ENCODE assay signal across 11 cellular contexts in genomic region chr15:59274126-59274970, GRCh38.
A peak's percentile ranks its signal among the peaks of the same experiment; 100 is the strongest.
DNase-seq lines count a peak whose midpoint lies in the region; ATAC-seq and TF ChIP-seq lines count a peak whose summit lies in the region.
"Had no signal": no experiment of that assay in that cellular context is flagged by ENCODE, and none has a peak within 500 bp of the region (broad histone marks: within the 10 kb centered on the region; RNA-seq: fewer than 3 reads in every experiment).

No MANE protein-coding gene starts in this region.

- peak overlapping the region in 1 of 3 donors; percentile 1 for H3K27ac Mint-ChIP-seq in CD4-positive, CD25-positive, alpha-beta regulatory T cell
- H3K27ac Mint-ChIP-seq in activated CD8-positive, alpha-beta T cell treated with anti-CD3 and anti-CD28 coated beads, Interleukin-2, amount 10 ng/mL, durations not matched to agents 7 days and 5 days, result peak overlapping the region; percentile 86
- H3K27ac Mint-ChIP-seq in chondrocyte (ENCODE audit: unreplicated experiment), result no peak overlapping the region
- H3K27ac Mint-ChIP-seq: naive thymus-derived CD8-positive, alpha-beta T cell had no signal

- H2BK5ac ChIP-seq in mesenchymal stem cell (ENCODE audit: low read depth, low read length, poor library complexity, severe bottlenecking), result no peak overlapping the region

- CTCF ChIA-PET in activated CD8-positive, alpha-beta T cell treated with anti-CD3 and anti-CD28 coated beads, Interleukin-2, amount 10 ng/mL, durations not matched to agents 7 days and 5 days (lab: Charles Lee), result interaction anchor here (0.9 kb wide), 1 partner anchor 21 kb away, joined by 3 read pairs; no protein-coding TSS in a partner anchor

- no peak overlapping the region for H3K14ac ChIP-seq in mesenchymal stem cell (ENCODE audit: low read length in 2 of 2)

- peaks cover 24% of the 10 kb centered on the region for H3K27me3 Mint-ChIP-seq in CD4-positive, CD25-positive, alpha-beta regulatory T cell
- H3K27me3 Mint-ChIP-seq in activated CD8-positive, alpha-beta T cell treated with anti-CD3 and anti-CD28 coated beads, Interleukin-2, amount 10 ng/mL, durations not matched to agents 7 days and 5 days (ENCODE audit: low read depth), result peaks cover 2% of the 10 kb centered on the region
- H3K27me3 Mint-ChIP-seq in chondrocyte (ENCODE audit: low read depth), result no peaks in the 10 kb centered on the region
- no peaks in the 10 kb centered on the region for H3K27me3 Mint-ChIP-seq in activated T-cell treated with anti-CD3 and anti-CD28 coated beads, Interleukin-2, amount 50 U/mL, for 4 hours (ENCODE audit: low read depth)

- peaks cover 3% of the 10 kb centered on the region for H3K4me1 ChIP-seq in CD4-positive, CD25-positive, alpha-beta regulatory T cell (ENCODE audit: control insufficient read depth, insufficient read depth, low read length, poor library complexity, severe bottlenecking)
- peaks cover 14% of the 10 kb centered on the region for H3K4me1 ChIP-seq in mesenchymal stem cell (ENCODE audit: control insufficient read depth, insufficient read depth, low read depth, low read length)

- peaks cover 37% of the 10 kb centered on the region for H3K79me1 ChIP-seq in mesenchymal stem cell (replicated peaks; ENCODE audit: low read length, poor library complexity, severe bottlenecking)

- no peak overlapping the region for H3K4ac ChIP-seq in mesenchymal stem cell (ENCODE audit: low read depth in 1 of 2, low read length in 2 of 2)

- no peak overlapping the region for H3K18ac ChIP-seq in mesenchymal stem cell (ENCODE audit: low read depth in 1 of 2, low read length in 2 of 2)

- H2BK12ac ChIP-seq in mesenchymal stem cell (ENCODE audit: low read length in 2 of 2), result no peak overlapping the region

- H3K4me2 ChIP-seq in mesenchymal stem cell (ENCODE audit: low read length, poor library complexity, severe bottlenecking), result no peak overlapping the region

- no peak overlapping the region for H2AFZ ChIP-seq in mesenchymal stem cell (ENCODE audit: low read depth, low read length)

- POLR2A ChIA-PET in activated CD8-positive, alpha-beta T cell treated with anti-CD3 and anti-CD28 coated beads, Interleukin-2, amount 10 ng/mL, durations not matched to agents 7 days and 5 days (lab: Charles Lee), result interaction anchor here (0.7 kb wide), 1 partner anchor 17 kb away, joined by 3 read pairs; no protein-coding TSS in a partner anchor

- H3K9me3 Mint-ChIP-seq in CD4-positive, CD25-positive, alpha-beta regulatory T cell, result no peaks in the 10 kb centered on the region
- H3K9me3 Mint-ChIP-seq in activated CD8-positive, alpha-beta T cell treated with anti-CD3 and anti-CD28 coated beads, Interleukin-2, amount 10 ng/mL, durations not matched to agents 7 days and 5 days (ENCODE audit: insufficient read depth), result no peaks in the 10 kb centered on the region
- H3K9me3 Mint-ChIP-seq in chondrocyte (ENCODE audit: low read depth), result no peaks in the 10 kb centered on the region
- no peaks in the 10 kb centered on the region for H3K9me3 Mint-ChIP-seq in activated T-cell treated with anti-CD3 and anti-CD28 coated beads, Interleukin-2, amount 50 U/mL, for 4 hours
- H3K9me3 Mint-ChIP-seq: naive thymus-derived CD8-positive, alpha-beta T cell had no signal

- peak in 1 of 3 donors; percentile 60 for DNase-seq in CD4-positive, CD25-positive, alpha-beta regulatory T cell
- DNase-seq in HT-29 (ENCODE audit: low spot score) (peak; percentile 86), mesenchymal stem cell (peak; percentile 70), DMS153 treated with DMSO at 0.1 percent for 48 hours (lab: John Stamatoyannopoulos, UW; ENCODE audit: unreplicated experiment) (no peak), chondrocyte (ENCODE audit: low spot score) (no peak)
- DNase-seq in activated CD8-positive, alpha-beta T cell treated with anti-CD3 and anti-CD28 coated beads, Interleukin-2, amount 10 ng/mL, durations not matched to agents 7 days and 5 days, result peak; percentile 54
- DNase-seq in activated T-cell treated with anti-CD3 and anti-CD28 coated beads, Interleukin-2, amount 50 U/mL, for 4 hours, result no peak
- DNase-seq: erythroblast; GOT3; naive thymus-derived CD8-positive, alpha-beta T cell had no signal

- no peak overlapping the region for H2BK15ac ChIP-seq in mesenchymal stem cell (ENCODE audit: low read depth, poor library complexity, severe bottlenecking)

- no peak for TF ChIP-seq CTCF in chondrocyte (IDR thresholded peaks at IDR 0.05)

- peak overlapping the region; percentile 7 for H2AK5ac ChIP-seq in mesenchymal stem cell (ENCODE audit: low read length, severe bottlenecking)

- no peak overlapping the region for H4K91ac ChIP-seq in mesenchymal stem cell (ENCODE audit: low read length)

- no peaks in the 10 kb centered on the region for H3K27me3 ChIP-seq in CD4-positive, CD25-positive, alpha-beta regulatory T cell (ENCODE audit: control insufficient read depth, insufficient read depth, low read length)
- H3K27me3 ChIP-seq in mesenchymal stem cell (ENCODE audit: control insufficient read depth in 1 of 2, insufficient read depth in 1 of 2, low read length in 2 of 2), result no peaks in the 10 kb centered on the region

- no peaks in the 10 kb centered on the region for H3K36me3 Mint-ChIP-seq in CD4-positive, CD25-positive, alpha-beta regulatory T cell
- peaks cover 37% of the 10 kb centered on the region for H3K36me3 Mint-ChIP-seq in activated CD8-positive, alpha-beta T cell treated with anti-CD3 and anti-CD28 coated beads, Interleukin-2, amount 10 ng/mL, durations not matched to agents 7 days and 5 days (ENCODE audit: low read depth)
- no peaks in the 10 kb centered on the region for H3K36me3 Mint-ChIP-seq in chondrocyte (ENCODE audit: low read depth)
- H3K36me3 Mint-ChIP-seq in activated T-cell treated with anti-CD3 and anti-CD28 coated beads, Interleukin-2, amount 50 U/mL, for 4 hours (ENCODE audit: insufficient read depth), result no peaks in the 10 kb centered on the region
- H3K36me3 Mint-ChIP-seq: naive thymus-derived CD8-positive, alpha-beta T cell had no signal

- H3K9ac ChIP-seq in mesenchymal stem cell (ENCODE audit: low read length), result no peak overlapping the region

- no peak overlapping the region for H3K4me3 Mint-ChIP-seq in CD4-positive, CD25-positive, alpha-beta regulatory T cell
- H3K4me3 Mint-ChIP-seq in activated CD8-positive, alpha-beta T cell treated with anti-CD3 and anti-CD28 coated beads, Interleukin-2, amount 10 ng/mL, durations not matched to agents 7 days and 5 days, result peak overlapping the region; percentile 43
- no peak overlapping the region for H3K4me3 Mint-ChIP-seq in chondrocyte (ENCODE audit: unreplicated experiment)
- H3K4me3 Mint-ChIP-seq in activated T-cell treated with anti-CD3 and anti-CD28 coated beads, Interleukin-2, amount 50 U/mL, for 4 hours, result no peak overlapping the region
- H3K4me3 Mint-ChIP-seq: naive thymus-derived CD8-positive, alpha-beta T cell had no signal

- WGBS in mesenchymal stem cell, result 97% methylated on average over 5 of the region's 6 CpGs

- no peak overlapping the region for H3K4me3 ChIP-seq in CD4-positive, CD25-positive, alpha-beta regulatory T cell (ENCODE audit: low read depth, low read length)
- H3K4me3 ChIP-seq in mesenchymal stem cell (ENCODE audit: insufficient read depth in 1 of 2, low read depth in 1 of 2, low read length in 2 of 2), result no peak overlapping the region

- no peak overlapping the region for H3K23ac ChIP-seq in mesenchymal stem cell (ENCODE audit: low read length in 2 of 2)

- H3K36me3 ChIP-seq in CD4-positive, CD25-positive, alpha-beta regulatory T cell (ENCODE audit: control insufficient read depth, insufficient read depth, low read length), result no peaks in the 10 kb centered on the region
- H3K36me3 ChIP-seq in mesenchymal stem cell (ENCODE audit: control insufficient read depth in 1 of 2, insufficient read depth in 2 of 2, low read depth in 1 of 2, low read length in 2 of 2), result peaks cover 16 to 68% of the 10 kb centered on the region in 2 experiments

- H2BK120ac ChIP-seq in mesenchymal stem cell (ENCODE audit: low read depth, low read length), result no peak overlapping the region

- H3K27ac ChIP-seq in CD4-positive, CD25-positive, alpha-beta regulatory T cell (ENCODE audit: insufficient read depth, low read length, poor library complexity, severe bottlenecking), result no peak overlapping the region
- peak overlapping the region; percentile 67 for H3K27ac ChIP-seq in mesenchymal stem cell (ENCODE audit: low read length, poor library complexity, severe bottlenecking)

- H3K4me1 Mint-ChIP-seq in CD4-positive, CD25-positive, alpha-beta regulatory T cell, result peaks cover 0 to 5% (median 2%) of the 10 kb centered on the region in 4 donors
- peaks cover 68% of the 10 kb centered on the region for H3K4me1 Mint-ChIP-seq in activated CD8-positive, alpha-beta T cell treated with anti-CD3 and anti-CD28 coated beads, Interleukin-2, amount 10 ng/mL, durations not matched to agents 7 days and 5 days (ENCODE audit: low read depth)
- H3K4me1 Mint-ChIP-seq in chondrocyte (ENCODE audit: low read depth), result peaks cover 13% of the 10 kb centered on the region
- peaks cover 10% of the 10 kb centered on the region for H3K4me1 Mint-ChIP-seq in activated T-cell treated with anti-CD3 and anti-CD28 coated beads, Interleukin-2, amount 50 U/mL, for 4 hours (ENCODE audit: low read depth)

- no peak overlapping the region for H4K8ac ChIP-seq in mesenchymal stem cell (ENCODE audit: low read length)

- peak; percentile 34 to 43 for ATAC-seq in CD4-positive, CD25-positive, alpha-beta regulatory T cell (ENCODE audit: low read depth in 2 of 2)
- ATAC-seq in activated CD8-positive, alpha-beta T cell treated with anti-CD3 and anti-CD28 coated beads, Interleukin-2, amount 10 ng/mL, durations not matched to agents 7 days and 5 days, result peak; percentile 83
- no peak for ATAC-seq in activated T-cell treated with anti-CD3 and anti-CD28 coated beads, Interleukin-2, amount 50 U/mL, for 4 hours
- ATAC-seq in GM21526 (IDR thresholded peaks at IDR 0.05; ENCODE audit: low FRiP score, unreplicated experiment), result no peak
- ATAC-seq: naive thymus-derived CD8-positive, alpha-beta T cell had no signal

- H3K9me3 ChIP-seq in CD4-positive, CD25-positive, alpha-beta regulatory T cell (ENCODE audit: control insufficient read depth in 2 of 2, low read length in 2 of 2), result no peaks in the 10 kb centered on the region
- H3K9me3 ChIP-seq in mesenchymal stem cell (ENCODE audit: control insufficient read depth, low read length), result no peaks in the 10 kb centered on the region

Comparison
In these comparisons a context has a peak if more than half of its experiments do, and no peak if none do; other contexts are left out.
1. ATAC-seq: peak in CD4-positive, CD25-positive, alpha-beta regulatory T cell (2 of 2) and activated CD8-positive, alpha-beta T cell treated with anti-CD3 and anti-CD28 coated beads, Interleukin-2, amount 10 ng/mL, durations not matched to agents 7 days and 5 days (single experiment); none in activated T-cell treated with anti-CD3 and anti-CD28 coated beads, Interleukin-2, amount 50 U/mL, for 4 hours (0 of 2) and GM21526 (single experiment).
2. DNase-seq: peak in HT-29 (single experiment), activated CD8-positive, alpha-beta T cell treated with anti-CD3 and anti-CD28 coated beads, Interleukin-2, amount 10 ng/mL, durations not matched to agents 7 days and 5 days (single experiment) and mesenchymal stem cell (single experiment); none in DMS153 treated with DMSO at 0.1 percent for 48 hours (single experiment), chondrocyte (single experiment) and activated T-cell treated with anti-CD3 and anti-CD28 coated beads, Interleukin-2, amount 50 U/mL, for 4 hours (single experiment).